In genomic region chr2:68767031-68767961, GRCh38 we compare ENCODE assay signal across 8 cellular contexts. TPM values are rescaled to one million over a fixed set of nuclear protein-coding genes. Genes with fewer than 3 reads are reported as not detected.
A peak's percentile ranks its signal among the peaks of the same experiment; 100 is the strongest.
DNase-seq lines count a peak whose midpoint lies in the region; ATAC-seq and TF ChIP-seq lines count a peak whose summit lies in the region.

No MANE protein-coding gene starts in this region.

- TF ChIP-seq CTCF in upper lobe of left lung (IDR thresholded peaks at IDR 0.05): no peak
- TF ChIP-seq CTCF in body of pancreas (IDR thresholded peaks at IDR 0.05): no peak

- 61 to 68% methylated on average over 19 of the region's 19 CpGs for WGBS in upper lobe of left lung, 2 donors
- WGBS in body of pancreas, 2 donors: 69 to 71% methylated on average over 19 of the region's 19 CpGs

- TF ChIP-seq POLR2A in upper lobe of left lung (IDR thresholded peaks at IDR 0.05) (peak in 1 of 4 donors; percentile 32), body of pancreas (IDR thresholded peaks at IDR 0.05) (no peak)

- intact Hi-C loops in body of pancreas (cut with DNase I): no loop called here

- H3K27me3 ChIP-seq in upper lobe of left lung (no peaks in the 10 kb centered on the region), body of pancreas (no peaks in the 10 kb centered on the region)

- ATAC-seq in upper lobe of left lung (ENCODE audit: low FRiP score in 2 of 2) (no peak), body of pancreas (no peak)

- DNase-seq in activated gamma-delta T cell treated with Interleukin-2 at 50 U/mL for 16 hours: peak; percentile 60
- no peak for DNase-seq in activated gamma-delta T cell (lab: John Stamatoyannopoulos, UW)
- DNase-seq in T-helper 1 cell: peak in 4 of 5 donors; percentile 26 to 77 (median 40)
- peak; percentile 36 for DNase-seq in effector CD4-positive, alpha-beta T cell
- no peak for DNase-seq in upper lobe of left lung
- no peak for DNase-seq in NOMO-1 (lab: John Stamatoyannopoulos, UW; ENCODE audit: unreplicated experiment in 2 of 2)
- no peak for DNase-seq in body of pancreas
- DNase-seq in SHP77 (lab: John Stamatoyannopoulos, UW): no peak

- H3K9me3 ChIP-seq in upper lobe of left lung: no peaks in the 10 kb centered on the region
- H3K9me3 ChIP-seq in body of pancreas: no peaks in the 10 kb centered on the region

- no peak for TF ChIP-seq EP300 in upper lobe of left lung (IDR thresholded peaks at IDR 0.05)

- H3K36me3 ChIP-seq in upper lobe of left lung: no peaks in the 10 kb centered on the region
- H3K36me3 ChIP-seq in body of pancreas (replicated peaks in 1 of 2; ENCODE audit: insufficient read depth in 1 of 2, low read depth in 2 of 2): no peaks in the 10 kb centered on the region

- H3K4me1 ChIP-seq in upper lobe of left lung (peaks cover 91 to 96% (median 94%) of the 10 kb centered on the region in 4 donors), body of pancreas (peaks cover 20% of the 10 kb centered on the region)

- peak overlapping the region; percentile 74 to 87 (median 78) for H3K27ac ChIP-seq in upper lobe of left lung
- H3K27ac ChIP-seq in body of pancreas: peak overlapping the region in 1 of 4 donors; percentile 25

- H3K4me3 ChIP-seq in upper lobe of left lung (no peak overlapping the region), body of pancreas (no peak overlapping the region)

RNA-seq across cellular contexts. Expression of gene ARHGAP25, which starts 32.7 kb away (rescaled TPM):
- 10 to 100 TPM; 13.2 to 36.1 (median 26.3) TPM for total RNA-seq in upper lobe of left lung
- 1 to 10 TPM; 4.2 to 6.6 TPM for total RNA-seq in body of pancreas

Comparison
In these comparisons a context has a peak if more than half of its experiments do, and no peak if none do; other contexts are left out.
1. DNase-seq: peak in activated gamma-delta T cell treated with Interleukin-2 at 50 U/mL for 16 hours (single experiment), T-helper 1 cell (4 of 5) and effector CD4-positive, alpha-beta T cell (single experiment); none in activated gamma-delta T cell (single experiment), upper lobe of left lung (0 of 2), NOMO-1 (0 of 2), body of pancreas (0 of 4) and SHP77 (0 of 2).